ENCODE assay signal across 2 cellular contexts in genomic region chr21:37761406-37761805, GRCh38.
TF ChIP-seq lines count a peak whose summit lies in the region.
"Not testable (repeated sequence)": the region's sequence is repeated elsewhere in the genome, so short reads cannot be mapped to it uniquely, and the experiment has no call there.

No MANE protein-coding gene starts in this region.

TF ChIP-seq in K562, 482 proteins besides CTCF, POLR2A, EP300 and RAD21:
- TF ChIP-seq ZBTB26 (CRISPR knock-in tag; IDR thresholded peaks at IDR 0.05) (peak; percentile 81; the same call in 1 of the 2 replicates), TRIM24 (IDR thresholded peaks at IDR 0.05) (0 out of 4 replicates have a peak, but pooled peaks of 1 of the 2 experiments have one; percentile 32), HBP1 (CRISPR knock-in tag; IDR thresholded peaks at IDR 0.05) (peak; percentile 19; the same call in 1 of the 2 replicates), ELF4 (CRISPR knock-in tag; IDR thresholded peaks at IDR 0.05) (peak; percentile 11; the same call in 1 of the 2 replicates), PHF20 (IDR thresholded peaks at IDR 0.05; ENCODE audit: partially characterized antibody) (peak; percentile 43), HDAC1 (IDR thresholded peaks at IDR 0.05) (0 out of 4 replicates have a peak, but pooled peaks of 1 of the 2 experiments have one; percentile 24)
TF ChIP-seq in K562: peak in this region for 6; not testable (repeated sequence) for 476.

TF ChIP-seq in HepG2, 621 proteins besides CTCF, POLR2A, EP300 and RAD21:
- TF ChIP-seq FOXP1 (IDR thresholded peaks at IDR 0.05) (0 out of 2 replicates have a peak, but pooled peaks have one; percentile 4), ZNF646 (CRISPR knock-in tag; IDR thresholded peaks at IDR 0.05) (peak; percentile 32; the same call in 1 of the 2 replicates)
- TF ChIP-seq FOXP1 (CRISPR knock-in tag; IDR thresholded peaks at IDR 0.05), result not testable (repeated sequence)
